8 cellular contexts compared by ENCODE assay signal in the genomic region with DNA sequence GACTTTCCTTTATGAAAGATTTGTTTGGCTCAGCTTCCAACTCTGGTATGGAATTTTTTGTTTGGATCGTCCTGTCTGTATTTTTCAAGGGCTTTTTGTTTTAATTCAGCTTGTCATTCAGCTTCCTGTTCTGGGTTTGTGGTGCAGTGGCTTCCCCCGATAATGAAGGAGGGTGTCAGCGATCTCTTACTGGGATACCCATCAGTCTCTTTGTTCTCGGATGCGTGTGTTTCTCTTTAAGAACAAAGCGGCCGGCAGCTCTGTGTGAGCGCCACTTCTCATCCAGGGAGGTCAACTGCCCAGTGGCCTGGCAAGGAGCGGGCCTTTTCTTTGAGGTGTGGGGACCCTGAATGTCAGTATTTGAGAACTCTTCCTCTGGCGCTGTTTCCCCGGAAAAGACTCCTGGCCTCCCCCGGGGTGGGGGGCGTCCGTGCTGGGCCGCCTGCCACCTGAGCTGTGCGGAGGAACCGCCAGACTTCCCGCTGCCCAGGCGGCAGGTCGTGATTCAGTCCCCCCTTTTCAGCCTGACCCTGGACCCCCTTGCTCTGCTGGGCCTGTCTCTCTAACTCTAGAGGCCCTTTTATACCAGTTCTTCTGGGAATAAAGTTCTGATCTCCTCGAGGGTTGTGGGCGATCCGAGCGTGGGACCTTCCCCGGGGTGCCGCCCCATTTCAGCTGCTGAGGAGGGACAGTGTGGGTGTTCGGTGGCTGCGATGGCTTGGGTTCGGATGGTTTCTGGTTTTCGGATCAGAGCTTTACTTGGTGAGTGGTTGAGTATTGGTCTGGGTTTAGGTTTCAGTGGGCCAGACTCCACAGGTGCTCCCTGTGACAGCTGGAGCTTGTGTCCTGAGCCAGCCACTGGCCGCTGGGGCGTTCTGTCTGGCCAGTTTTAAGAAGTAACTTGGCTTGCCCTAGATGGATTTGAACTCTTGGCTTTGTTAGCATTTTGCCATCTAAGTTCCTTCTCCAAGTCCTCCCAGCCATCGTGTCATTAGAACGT. TPM values are rescaled to one million over a fixed set of nuclear protein-coding genes. Genes with fewer than 3 reads are reported as not detected.
A peak's percentile ranks its signal among the peaks of the same experiment; 100 is the strongest.
DNase-seq lines count a peak whose midpoint lies in the region; TF ChIP-seq lines count a peak whose summit lies in the region.

No MANE protein-coding gene starts in this region.

- peaks cover 63% of the 10 kb centered on the region for H3K36me3 Mint-ChIP-seq in activated naive CD8-positive, alpha-beta T cell treated with anti-CD3 and anti-CD28 coated beads for 36 hours

- TF ChIP-seq CTCF in A673 (conservative IDR thresholded peaks at IDR 0.05; ENCODE audit: low read depth, low read length) (no peak), HFF-Myc (IDR thresholded peaks at IDR 0.05; ENCODE audit: low read depth, low read length, missing control alignments) (no peak)

- H3K27ac ChIP-seq in A673 (ENCODE audit: low read depth, low read length, poor library complexity, severe bottlenecking), result peak overlapping the region; percentile 88
- no peak overlapping the region for H3K27ac ChIP-seq in iPS-20b (ENCODE audit: low read length)
- peak overlapping the region; percentile 21 for H3K27ac ChIP-seq in subcutaneous abdominal adipose tissue (ENCODE audit: low read depth, low read length)

- H3K4me1 ChIP-seq in A673 (ENCODE audit: insufficient read depth, low read length, poor library complexity, severe bottlenecking), result peaks cover 37% of the 10 kb centered on the region
- peaks cover 21% of the 10 kb centered on the region for H3K4me1 ChIP-seq in iPS-20b (ENCODE audit: insufficient read depth, low read length)
- peaks cover 11 to 68% (median 60%) of the 10 kb centered on the region in 5 donors for H3K4me1 ChIP-seq in subcutaneous abdominal adipose tissue (ENCODE audit: control insufficient read depth in 5 of 5, insufficient read depth in 5 of 5, low read length in 5 of 5)

- no peaks in the 10 kb centered on the region for H3K9me3 ChIP-seq in A673 (ENCODE audit: low read depth, low read length, poor library complexity, severe bottlenecking)
- H3K9me3 ChIP-seq in iPS-20b (ENCODE audit: insufficient read depth, low read depth, low read length), result no peaks in the 10 kb centered on the region
- no peaks in the 10 kb centered on the region for H3K9me3 ChIP-seq in subcutaneous abdominal adipose tissue (ENCODE audit: control insufficient read depth in 5 of 5, low read length in 5 of 5)

- CTCF ChIA-PET in A673 (lab: Charles Lee), result interaction anchor here (0.7 kb wide), 1 partner anchor 22 kb away, joined by 4 read pairs; no protein-coding TSS in a partner anchor

- no peaks in the 10 kb centered on the region for H3K9me3 Mint-ChIP-seq in activated naive CD8-positive, alpha-beta T cell treated with anti-CD3 and anti-CD28 coated beads for 36 hours

- H3K4me3 ChIP-seq in A673 (ENCODE audit: low read depth, low read length, poor library complexity, severe bottlenecking) (peak overlapping the region; percentile 96), HFF-Myc (replicated peaks; ENCODE audit: low read depth, low read length) (peak overlapping the region; percentile 89), iPS-20b (ENCODE audit: low read length) (peak overlapping the region; percentile 92), subcutaneous abdominal adipose tissue (ENCODE audit: low read depth in 1 of 5, low read length in 5 of 5) (peak overlapping the region in 4 of 5 donors; percentile 35 to 59 (median 48))

- H3K27me3 ChIP-seq in A673 (replicated peaks; ENCODE audit: insufficient read depth, low read depth, low read length, poor library complexity) (no peaks in the 10 kb centered on the region), iPS-20b (ENCODE audit: insufficient read depth, low read length) (no peaks in the 10 kb centered on the region), subcutaneous abdominal adipose tissue (ENCODE audit: control insufficient read depth in 5 of 5, insufficient read depth in 4 of 5, low read length in 5 of 5) (no peaks in the 10 kb centered on the region)

- no peaks in the 10 kb centered on the region for H3K27me3 Mint-ChIP-seq in activated naive CD8-positive, alpha-beta T cell treated with anti-CD3 and anti-CD28 coated beads for 36 hours

- POLR2A ChIA-PET in A673 (lab: Charles Lee; ENCODE audit: low non-redundant PET), result interaction anchor here (0.6 to 0.7 kb wide), 3 partner anchors 55 to 87 kb away, joined by 3 to 12 read pairs (median 11); no protein-coding TSS in a partner anchor

- H3K36me3 ChIP-seq in A673 (ENCODE audit: insufficient read depth, low read length, poor library complexity, severe bottlenecking) (peaks cover 39% of the 10 kb centered on the region), iPS-20b (ENCODE audit: insufficient read depth, low read depth, low read length) (peaks cover 53% of the 10 kb centered on the region), subcutaneous abdominal adipose tissue (ENCODE audit: control insufficient read depth in 5 of 5, insufficient read depth in 5 of 5, low read length in 5 of 5) (peaks cover 0 to 32% (median 28%) of the 10 kb centered on the region in 5 donors)

- DNase-seq in A673 (ENCODE audit: low spot score), result no peak
- DNase-seq in HFF-Myc (ENCODE audit: extremely low read depth, low read depth), result no peak
- no peak for DNase-seq in activated naive CD8-positive, alpha-beta T cell treated with anti-CD3 and anti-CD28 coated beads for 36 hours
- no peak for DNase-seq in NCI-H82 treated with DMSO at 0.1 percent for 48 hours (lab: John Stamatoyannopoulos, UW; ENCODE audit: unreplicated experiment)
- no peak for DNase-seq in NCI-H1930 (lab: John Stamatoyannopoulos, UW)
- no peak for DNase-seq in ecto neural progenitor cell (ENCODE audit: low spot score)

- H3K27ac Mint-ChIP-seq in activated naive CD8-positive, alpha-beta T cell treated with anti-CD3 and anti-CD28 coated beads for 36 hours, result peak overlapping the region; percentile 100

- no TSS peak for BruUV-seq in A673 (replicated peaks; lab: Mats Ljungman, UMichigan)

- H3K4me3 Mint-ChIP-seq in activated naive CD8-positive, alpha-beta T cell treated with anti-CD3 and anti-CD28 coated beads for 36 hours, result peak overlapping the region; percentile 99

- intact Hi-C loops in A673 (cut with micrococcal nuclease; ENCODE audit: unreplicated experiment), result loop anchor here (5.0 kb wide), 1 partner anchor 397 kb away; no protein-coding TSS in a partner anchor

- H3K4me1 Mint-ChIP-seq in activated naive CD8-positive, alpha-beta T cell treated with anti-CD3 and anti-CD28 coated beads for 36 hours, result peaks cover 55% of the 10 kb centered on the region

- peak overlapping the region; percentile 94 for H3K9ac ChIP-seq in iPS-20b (ENCODE audit: low read depth, low read length)
- H3K9ac ChIP-seq in subcutaneous abdominal adipose tissue (ENCODE audit: low read length in 5 of 5), result peak overlapping the region; percentile 46 to 83 (median 68)

RNA-seq across cellular contexts. Expression of gene SF3A2, which starts 3.4 kb away (rescaled TPM):
- 186 and 187 TPM in 2 replicates for total RNA-seq in A673 (2021)
- 100 to 1,000 TPM; 160 to 162 TPM for total RNA-seq in activated naive CD8-positive, alpha-beta T cell treated with anti-CD3 and anti-CD28 coated beads for 36 hours

RNA-seq across cellular contexts. Expression of gene PLEKHJ1, which starts 3.9 kb away (rescaled TPM):
- total RNA-seq in A673 (2021), result 73.7 and 75.9 TPM in 2 replicates
- 10 to 100 TPM; 82.7 to 84.6 TPM for total RNA-seq in activated naive CD8-positive, alpha-beta T cell treated with anti-CD3 and anti-CD28 coated beads for 36 hours

RNA-seq across cellular contexts. Expression of gene AMH, which starts 9.1 kb away (rescaled TPM):
- 15.1 and 16.3 TPM in 2 replicates for total RNA-seq in A673 (2021)
- 1 to 10 TPM; 7.4 to 10.0 TPM for total RNA-seq in activated naive CD8-positive, alpha-beta T cell treated with anti-CD3 and anti-CD28 coated beads for 36 hours

RNA-seq across cellular contexts. Expression of gene JSRP1, which starts 16.1 kb away (rescaled TPM):
- 0.73 TPM in 1 of 2 replicates, not detected in the other for total RNA-seq in A673 (2021)
- total RNA-seq in activated naive CD8-positive, alpha-beta T cell treated with anti-CD3 and anti-CD28 coated beads for 36 hours, result under 1 TPM; 0.45 to 0.50 TPM

RNA-seq across cellular contexts. Expression of gene PEAK3, which starts 41.9 kb away (rescaled TPM):
- not detected in 2 replicates for total RNA-seq in A673 (2021)
- not detected for total RNA-seq in activated naive CD8-positive, alpha-beta T cell treated with anti-CD3 and anti-CD28 coated beads for 36 hours
